ENCODE assay signal across 8 cellular contexts in genomic region chr20:834151-834747, GRCh38. TPM values are rescaled to one million over a fixed set of nuclear protein-coding genes. Genes with fewer than 3 reads are reported as not detected.
DNase-seq lines count a peak whose midpoint lies in the region; ATAC-seq, FAIRE-seq and TF ChIP-seq lines count a peak whose summit lies in the region.

No MANE protein-coding gene starts in this region.

- H3K4me3 Mint-ChIP-seq in activated CD4-positive, alpha-beta T cell treated with anti-CD3 and anti-CD28 coated beads for 36 hours = peak overlapping the region; percentile 88

- FAIRE-seq in small intestine (lab: Jason Lieb, UNC) = no peak

- H3K4me1 Mint-ChIP-seq in activated CD4-positive, alpha-beta T cell treated with anti-CD3 and anti-CD28 coated beads for 36 hours = peaks cover 38% of the 10 kb centered on the region

- H3K27me3 Mint-ChIP-seq in activated CD4-positive, alpha-beta T cell treated with anti-CD3 and anti-CD28 coated beads for 36 hours = no peaks in the 10 kb centered on the region

- POLR2A ChIA-PET in activated CD4-positive, alpha-beta T cell treated with anti-CD3 and anti-CD28 coated beads for 36 hours (lab: Charles Lee) = no interaction called here

- H3K27ac Mint-ChIP-seq in activated CD4-positive, alpha-beta T cell treated with anti-CD3 and anti-CD28 coated beads for 36 hours = peak overlapping the region; percentile 83

- peak overlapping the region in 1 of 2 donors; percentile 91 for H3K27ac ChIP-seq in small intestine (ENCODE audit: low read depth in 1 of 2, low read length in 1 of 2)

- H3K36me3 ChIP-seq in small intestine (ENCODE audit: control insufficient read depth in 2 of 2, insufficient read depth in 2 of 2, low read length in 2 of 2) = no peaks in the 10 kb centered on the region

- DNase-seq in activated CD4-positive, alpha-beta T cell treated with anti-CD3 and anti-CD28 coated beads for 36 hours = no peak
- no peak for DNase-seq in activated CD4-positive, alpha-beta T cell treated with anti-CD3 and anti-CD28 coated beads, Interleukin-2, amount 50 U/mL, for 4 hours
- DNase-seq in left ventricle myocardium superior = no peak
- DNase-seq in small intestine = no peak
- no peak for DNase-seq in midbrain (lab: John Stamatoyannopoulos, UW)
- no peak for DNase-seq in posterior vena cava (ENCODE audit: low spot score)
- DNase-seq in germinal center (ENCODE audit: low spot score) = no peak

- no peak for ATAC-seq in activated CD4-positive, alpha-beta T cell treated with anti-CD3 and anti-CD28 coated beads for 36 hours
- ATAC-seq in left ventricle myocardium superior = peak; percentile 1

- H3K36me3 Mint-ChIP-seq in activated CD4-positive, alpha-beta T cell treated with anti-CD3 and anti-CD28 coated beads for 36 hours (ENCODE audit: low read depth) = peaks cover 6% of the 10 kb centered on the region

- H3K9me3 Mint-ChIP-seq in activated CD4-positive, alpha-beta T cell treated with anti-CD3 and anti-CD28 coated beads for 36 hours (ENCODE audit: low read depth) = peaks cover 2% of the 10 kb centered on the region

- peaks cover 0 to 7% of the 10 kb centered on the region in 2 donors for H3K4me1 ChIP-seq in small intestine (ENCODE audit: control insufficient read depth in 2 of 2, insufficient read depth in 1 of 2, low read depth in 1 of 2, low read length in 1 of 2)

- WGBS in small intestine, 3 donors = 3 to 5% (median 5%) methylated on average over 18 of the region's 18 CpGs

- H3K27me3 ChIP-seq in small intestine (ENCODE audit: control insufficient read depth in 2 of 2, insufficient read depth in 2 of 2, low read length in 2 of 2) = no peaks in the 10 kb centered on the region

- peak overlapping the region; percentile 75 for H3K4me3 ChIP-seq in WI38 (ENCODE audit: low read depth, low read length)
- peak overlapping the region; percentile 74 to 80 for H3K4me3 ChIP-seq in small intestine (ENCODE audit: low read depth in 1 of 2, low read length in 2 of 2)

- CTCF ChIA-PET in activated CD4-positive, alpha-beta T cell treated with anti-CD3 and anti-CD28 coated beads for 36 hours (lab: Charles Lee) = interaction anchor here (0.6 to 3.4 kb wide), 6 partner anchors 10 to 439 kb away, joined by 3 to 10 read pairs (median 3); no protein-coding TSS in a partner anchor

- intact Hi-C loops in activated CD4-positive, alpha-beta T cell treated with anti-CD3 and anti-CD28 coated beads for 36 hours (cut with DNase I, micrococcal nuclease) = loop anchor here (5.0 to 10.0 kb wide), 6 partner anchors 48 to 831 kb away; partner anchors contain the start of genes CSNK2A1 (in 1 of the 2), FKBP1A (in 1 of the 2) and SOX12 (in 1 of the 2)
- intact Hi-C loops in left ventricle myocardium superior (cut with micrococcal nuclease) = no loop called here
- intact Hi-C loops in posterior vena cava (cut with DNase I) = no loop called here

- TF ChIP-seq CTCF in WI38 (IDR thresholded peaks at IDR 0.05; ENCODE audit: low read depth, low read length) = no peak

- H3K9me3 ChIP-seq in small intestine (ENCODE audit: control insufficient read depth, low read depth) = no peaks in the 10 kb centered on the region

RNA-seq across cellular contexts. Expression of gene FAM110A, which starts 0.7 kb away (rescaled TPM):
- total RNA-seq in activated CD4-positive, alpha-beta T cell treated with anti-CD3 and anti-CD28 coated beads for 36 hours = 10 to 100 TPM; 15.5 TPM
- total RNA-seq in left ventricle myocardium superior (3.1 TPM), posterior vena cava (1 to 10 TPM; 2.7 to 4.0 TPM)
- 10 to 100 TPM; 11.4 to 14.1 (median 12.1) TPM for polyA plus RNA-seq in small intestine

Comparison
In these comparisons a context has a peak if more than half of its experiments do, and no peak if none do; other contexts are left out.
1. intact Hi-C loops: an anchor here in activated CD4-positive, alpha-beta T cell treated with anti-CD3 and anti-CD28 coated beads for 36 hours (5.0 to 10.0 kb wide); none called in left ventricle myocardium superior and posterior vena cava.